Comparison of ENCODE assay signal across 9 cellular contexts in the genomic region with DNA sequence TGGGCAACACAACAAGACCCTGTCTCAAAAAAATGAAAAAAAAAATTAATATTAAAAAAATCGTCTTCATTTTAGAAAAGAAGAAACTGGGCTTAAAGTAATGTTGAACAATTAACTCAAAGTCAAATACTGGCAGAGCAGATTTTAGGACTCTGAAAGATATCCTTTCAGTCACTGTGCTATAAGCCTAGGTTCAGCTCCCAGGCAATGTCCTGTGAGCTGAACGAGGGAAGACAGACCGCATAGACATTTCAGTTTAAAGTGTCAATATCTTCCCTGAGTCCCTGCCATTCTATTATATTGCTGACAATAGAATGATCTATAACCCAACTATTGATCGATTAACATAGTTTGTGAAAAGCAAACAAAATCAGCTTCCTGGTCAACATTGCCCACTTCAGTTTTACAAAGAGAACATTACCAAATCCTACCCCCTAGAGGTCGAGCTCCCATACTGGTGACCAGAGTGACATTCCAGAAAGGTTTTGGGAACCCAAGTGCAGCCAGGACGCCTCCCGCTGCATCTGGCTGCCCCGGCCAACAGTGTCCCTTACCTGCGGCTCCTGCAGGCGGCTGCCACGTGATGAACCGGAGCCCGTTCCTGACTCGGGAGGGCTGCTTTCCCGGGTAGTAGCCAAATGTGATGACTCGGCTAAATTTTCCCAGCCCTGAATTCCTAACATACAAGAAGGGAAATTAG. TPM values are rescaled to one million over a fixed set of nuclear protein-coding genes. Genes with fewer than 3 reads are reported as not detected.
DNase-seq lines count a peak whose midpoint lies in the region; ATAC-seq, FAIRE-seq and TF ChIP-seq lines count a peak whose summit lies in the region.
"Had no signal": no experiment of that assay in that cellular context is flagged by ENCODE, and none has a peak within 500 bp of the region (broad histone marks: within the 10 kb centered on the region; RNA-seq: fewer than 3 reads in every experiment).

No MANE protein-coding gene starts in this region.

- H3K9me3 ChIP-seq in tibial artery: no peaks in the 10 kb centered on the region

- TF ChIP-seq CTCF in bronchial epithelial cell (IDR thresholded peaks at IDR 0.05; ENCODE audit: insufficient read depth, low read length, severe bottlenecking) (no peak), tibial artery (IDR thresholded peaks at IDR 0.05) (no peak)

- H3K4me1 ChIP-seq in tibial artery: peaks cover 0 to 16% (median 7%) of the 10 kb centered on the region in 4 donors

- H3K36me3 ChIP-seq in bronchial epithelial cell (ENCODE audit: control insufficient read depth, insufficient read depth, low read length): no peaks in the 10 kb centered on the region
- H3K36me3 ChIP-seq in tibial artery: no peaks in the 10 kb centered on the region

- peak overlapping the region; percentile 1 for H3K4me3 ChIP-seq in bronchial epithelial cell (ENCODE audit: low read depth, low read length)
- H3K4me3 ChIP-seq in tibial artery: peak overlapping the region; percentile 30 to 39

- H3K27ac ChIP-seq in tibial artery: no peak overlapping the region

- no peak for FAIRE-seq in bronchial epithelial cell (lab: Jason Lieb, UNC)

- no peak for ATAC-seq in HG02970 (IDR thresholded peaks at IDR 0.05; ENCODE audit: low FRiP score, unreplicated experiment)

- intact Hi-C loops in tibial artery (cut with DNase I; ENCODE audit: low total_unique reads): no loop called here

- peak; percentile 53 for DNase-seq in D341Med (ENCODE audit: low spot score)
- peak; percentile 15 for DNase-seq in M059J (ENCODE audit: low read depth)
- peak; percentile 24 for DNase-seq in bronchial epithelial cell (ENCODE audit: low read depth)
- peak; percentile 66 for DNase-seq in left kidney (ENCODE audit: low read depth, low spot score)
- DNase-seq in tibial artery: peak; percentile 21 to 67
- DNase-seq in NCI-H1436 treated with DMSO at 0.1 percent for 48 hours (lab: John Stamatoyannopoulos, UW): no peak
- DNase-seq in OCI-M2 (lab: John Stamatoyannopoulos, UW; ENCODE audit: unreplicated experiment): no peak

- H3K27me3 ChIP-seq in bronchial epithelial cell (ENCODE audit: control insufficient read depth, insufficient read depth, low read length) (peaks cover 2% of the 10 kb centered on the region), tibial artery (no peaks in the 10 kb centered on the region)

RNA-seq across cellular contexts. Expression of gene MRO, which starts 0.6 kb away (rescaled TPM):
- total RNA-seq in M059J (2014; rRNA removed; shearing (Covaris generic)): not detected in 2 replicates
- not detected in 2 replicates for total RNA-seq in bronchial epithelial cell
- total RNA-seq: lung microvascular endothelial cell had no signal

RNA-seq across cellular contexts. Expression of gene ME2, which starts 59.7 kb away (rescaled TPM):
- total RNA-seq in M059J (2014; rRNA removed; shearing (Covaris generic)): 44.1 and 46.0 TPM in 2 replicates
- total RNA-seq in bronchial epithelial cell: 70.7 and 85.0 TPM in 2 replicates

Comparison
In these comparisons a context has a peak if more than half of its experiments do, and no peak if none do; other contexts are left out.
1. DNase-seq: peak in D341Med (single experiment), M059J (single experiment), bronchial epithelial cell (single experiment), left kidney (single experiment) and tibial artery (2 of 2); none in NCI-H1436 treated with DMSO at 0.1 percent for 48 hours (single experiment) and OCI-M2 (single experiment).